9 cellular contexts compared by ENCODE assay signal in genomic region chr7:106178593-106179134, GRCh38.
DNase-seq lines count a peak whose midpoint lies in the region; TF ChIP-seq lines count a peak whose summit lies in the region.
"Had no signal": no experiment of that assay in that cellular context is flagged by ENCODE, and none has a peak within 500 bp of the region (broad histone marks: within the 10 kb centered on the region; RNA-seq: fewer than 3 reads in every experiment).

No MANE protein-coding gene starts in this region.

- H3K4me3 ChIP-seq in endodermal cell (ENCODE audit: low read length), result no peak overlapping the region
- no peak overlapping the region for H3K4me3 ChIP-seq in retinal pigment epithelial cell (ENCODE audit: low read length)
- H3K4me3 ChIP-seq: skin epidermis had no signal

- H3K27me3 ChIP-seq in endodermal cell (ENCODE audit: control insufficient read depth, insufficient read depth, low read length, poor library complexity, severe bottlenecking), result no peaks in the 10 kb centered on the region

- DNase-seq in NCI-H460 (ENCODE audit: extremely low read depth, low read depth), result peak; percentile 70
- no peak for DNase-seq in endodermal cell
- no peak for DNase-seq in retinal pigment epithelial cell (ENCODE audit: low read depth)
- DNase-seq in NOMO-1 treated with dmso at 0.1 percent for 144 hours (lab: John Stamatoyannopoulos, UW; ENCODE audit: unreplicated experiment), result no peak
- DNase-seq in mucosa of gallbladder (ENCODE audit: low spot score), result no peak
- no peak for DNase-seq in AML-193 (lab: John Stamatoyannopoulos, UW)

- no peak overlapping the region for H3K27ac ChIP-seq in endodermal cell (ENCODE audit: low read depth, low read length)
- H3K27ac ChIP-seq: HL-60 had no signal

- no peak overlapping the region for H3K27ac Mint-ChIP-seq in endodermal cell

- no peak overlapping the region for H3K9ac ChIP-seq in endodermal cell (ENCODE audit: extremely low read depth, low read length, poor library complexity, severe bottlenecking)

- peaks cover 2% of the 10 kb centered on the region for H3K9me3 Mint-ChIP-seq in endodermal cell

- H3K27me3 Mint-ChIP-seq in endodermal cell (ENCODE audit: insufficient read depth), result no peaks in the 10 kb centered on the region

- H3K4me1 ChIP-seq in endodermal cell (ENCODE audit: control insufficient read depth, insufficient read depth, low read length), result no peaks in the 10 kb centered on the region

- peaks cover 8% of the 10 kb centered on the region for H3K4me1 Mint-ChIP-seq in endodermal cell

- no peak overlapping the region for H3K4me3 Mint-ChIP-seq in endodermal cell

- H3K36me3 ChIP-seq in endodermal cell (ENCODE audit: control insufficient read depth, insufficient read depth, low read length), result no peaks in the 10 kb centered on the region

- WGBS in endodermal cell (ENCODE audit: insufficient coverage in 1 of 2, insufficient read length in 1 of 2), 2 experiments, result 89 to 100% methylated on average over 2 to 3 of the region's 3 CpGs

- no peaks in the 10 kb centered on the region for H3K9me3 ChIP-seq in endodermal cell (ENCODE audit: control insufficient read depth, low read length)

- TF ChIP-seq CTCF in GM12873 (IDR thresholded peaks at IDR 0.05; ENCODE audit: insufficient read depth, low read depth, low read length, missing control alignments), result peak; percentile 30
- TF ChIP-seq CTCF in endodermal cell (conservative IDR thresholded peaks at IDR 0.05), result peak; percentile 21
- peak; percentile 41 for TF ChIP-seq CTCF in retinal pigment epithelial cell (conservative IDR thresholded peaks at IDR 0.05; ENCODE audit: low read depth, low read length)

- no peaks in the 10 kb centered on the region for H3K36me3 Mint-ChIP-seq in endodermal cell (ENCODE audit: low read depth)
